In genomic region chr1:16236091-16236494, GRCh38 we compare ENCODE assay signal across 8 cellular contexts. TPM values are rescaled to one million over a fixed set of nuclear protein-coding genes. Genes with fewer than 3 reads are reported as not detected.
DNase-seq lines count a peak whose midpoint lies in the region; ATAC-seq and TF ChIP-seq lines count a peak whose summit lies in the region.

No MANE protein-coding gene starts in this region.

- H3K27ac ChIP-seq in C4-2B (peak overlapping the region; percentile 86), sigmoid colon (peak overlapping the region; percentile 83 to 90 (median 87))

- TF ChIP-seq CTCF in C4-2B (conservative IDR thresholded peaks at IDR 0.05) (no peak; the same call in 1 of the 2 replicates), sigmoid colon (IDR thresholded peaks at IDR 0.05) (peak in 1 of 4 experiments; percentile 11)

- H3K4me3 ChIP-seq in sigmoid colon = peak overlapping the region; percentile 41 to 69 (median 62)

- TF ChIP-seq EP300 in sigmoid colon (IDR thresholded peaks at IDR 0.05) = no peak

- H3K36me3 ChIP-seq in sigmoid colon = peaks cover 0 to 6% (median 0%) of the 10 kb centered on the region in 4 donors

- TF ChIP-seq POLR2A in sigmoid colon (IDR thresholded peaks at IDR 0.05) = no peak

- peak; percentile 31 for ATAC-seq in GM19035 (IDR thresholded peaks at IDR 0.05; ENCODE audit: unreplicated experiment)
- peak; percentile 38 for ATAC-seq in HG03280 (IDR thresholded peaks at IDR 0.05; ENCODE audit: unreplicated experiment)
- ATAC-seq in Right ventricle myocardium superior (ENCODE audit: poor library complexity) = peak; percentile 67

- 8 to 24% methylated on average over 5 of the region's 5 CpGs for WGBS in sigmoid colon, 2 donors

- H3K4me1 ChIP-seq in sigmoid colon = peaks cover 0 to 18% (median 13%) of the 10 kb centered on the region in 4 donors

- peak; percentile 51 for DNase-seq in NCI-H526 treated with DMSO at 0.1 percent for 48 hours (lab: John Stamatoyannopoulos, UW)
- DNase-seq in activated T-cell treated with anti-CD3 and anti-CD28 coated beads, Interleukin-2, amount 50 U/mL, for 48 hours = peak; percentile 62 to 65
- DNase-seq in Right ventricle myocardium superior = peak; percentile 53
- peak; percentile 67 for DNase-seq in sigmoid colon
- DNase-seq in G401 (ENCODE audit: low spot score) = no peak

- H3K27me3 ChIP-seq in sigmoid colon = no peaks in the 10 kb centered on the region

- in situ Hi-C loops in G401 (cut with HindIII; ENCODE audit: low sequenced_read_pairs) = no loop called here

- intact Hi-C loops in Right ventricle myocardium superior (cut with DNase I) = no loop called here
- intact Hi-C loops in sigmoid colon (cut with DNase I) = loop anchor here (2.0 kb wide), 1 partner anchor 29 kb away; no protein-coding TSS in a partner anchor

- no peaks in the 10 kb centered on the region for H3K9me3 ChIP-seq in sigmoid colon

RNA-seq across cellular contexts. Expression of gene CPLANE2, which starts 0.9 kb away (rescaled TPM):
- total RNA-seq in Right ventricle myocardium superior = 10.1 TPM
- 1 to 10 TPM; 2.5 to 7.1 (median 3.2) TPM for total RNA-seq in sigmoid colon
- polyA plus RNA-seq in sigmoid colon = 1 to 10 TPM; 3.7 to 7.4 (median 6.0) TPM
- total RNA-seq in G401 (2014; rRNA removed; shearing (Covaris generic)) = 2.8 and 3.5 TPM in 2 replicates

RNA-seq across cellular contexts. Expression of gene ARHGEF19, which starts 23.6 kb away (rescaled TPM):
- 1.8 TPM for total RNA-seq in Right ventricle myocardium superior
- total RNA-seq in sigmoid colon = 1 to 10 TPM in 3 of 4 donors, not detected in 1; 2.5 to 4.4 (median 3.6) TPM
- polyA plus RNA-seq in sigmoid colon = 10 to 100 TPM in 1 of 3 donors, 1 to 10 TPM in 2; 2.5 to 10.8 (median 7.2) TPM
- 4.7 and 7.4 TPM in 2 replicates for total RNA-seq in G401 (2014; rRNA removed; shearing (Covaris generic))
